29 cellular contexts compared by ENCODE assay signal in genomic region chr3:9550999-9551398, GRCh38. TPM values are rescaled to one million over a fixed set of nuclear protein-coding genes. Genes with fewer than 3 reads are reported as not detected.
"Had no signal": no experiment of that assay in that cellular context is flagged by ENCODE, and none has a peak within 500 bp of the region (broad histone marks: within the 10 kb centered on the region; RNA-seq: fewer than 3 reads in every experiment).

No MANE protein-coding gene starts in this region.

- H3K27ac ChIP-seq: Peyer's patch, RWPE1, SJSA1 had no signal

- ATAC-seq: activated CD8-positive, alpha-beta T cell treated with anti-CD3 and anti-CD28 coated beads, Interleukin-2, amount 10 ng/mL, durations not matched to agents 7 days and 5 days; SK-N-SH treated with all-trans-retinoic acid at 6 μM for 48 hours had no signal

- H3K4me3 ChIP-seq: MG63, Peyer's patch, SJSA1 had no signal

- H3K9me3 Mint-ChIP-seq: activated T-helper 1 cell treated with anti-CD3 and anti-CD28 coated beads, Interleukin-12 subunit alpha, Interleukin-12 subunit beta, Interleukin-2, Interleukin-4 antibody, amounts not matched to agents 30 ng/mL and 10 ng/mL and 1 ng/mL, durations not matched to agents 14 hours and 24 hours and 36 hours; T-helper 1 cell treated with Interleukin-12 subunit alpha and Interleukin-12 subunit beta and Interleukin-4 antibody, amounts not matched to agents 30 μg/mL and 1 μg/mL, for 36 hours had no signal

- H3K36me3 ChIP-seq: MG63, Peyer's patch, SJSA1 had no signal

- H3K27me3 ChIP-seq: MG63 had no signal

- H3K27ac Mint-ChIP-seq: activated CD8-positive, alpha-beta T cell treated with anti-CD3 and anti-CD28 coated beads, Interleukin-2, amount 10 ng/mL, durations not matched to agents 7 days and 5 days; activated naive CD4-positive, alpha-beta T cell treated with anti-CD3 and anti-CD28 coated beads, Interleukin-2, amount 50 U/mL, for 24 hours; T-helper 1 cell treated with Interleukin-12 subunit alpha and Interleukin-12 subunit beta and Interleukin-4 antibody, amounts not matched to agents 30 μg/mL and 1 μg/mL, for 36 hours had no signal

- FAIRE-seq: bronchial epithelial cell had no signal

- H3K4me3 Mint-ChIP-seq: activated CD8-positive, alpha-beta T cell treated with anti-CD3 and anti-CD28 coated beads, Interleukin-2, amount 10 ng/mL, durations not matched to agents 7 days and 5 days; activated naive CD4-positive, alpha-beta T cell treated with anti-CD3 and anti-CD28 coated beads, Interleukin-2, amount 50 U/mL, for 24 hours; activated T-helper 1 cell treated with anti-CD3 and anti-CD28 coated beads, Interleukin-12 subunit alpha, Interleukin-12 subunit beta, Interleukin-2, Interleukin-4 antibody, amounts not matched to agents 30 ng/mL and 10 ng/mL and 1 ng/mL, durations not matched to agents 14 hours and 24 hours and 36 hours; T-helper 1 cell treated with Interleukin-12 subunit alpha and Interleukin-12 subunit beta and Interleukin-4 antibody, amounts not matched to agents 30 μg/mL and 1 μg/mL, for 36 hours had no signal

- DNase-seq: activated CD4-positive, alpha-beta T cell treated with anti-CD3 and anti-CD28 coated beads for 48 hours; activated CD4-positive, alpha-beta T cell treated with anti-CD3 and anti-CD28 coated beads, Interleukin-2, amount 50 U/mL, for 4 hours; activated CD4-positive, CD25-positive, alpha-beta regulatory T cell treated with anti-CD3 and anti-CD28 coated beads, Interleukin-2, amount 50 U/mL, for 72 hours; activated CD8-positive, alpha-beta memory T cell treated with anti-CD3 and anti-CD28 coated beads, Interleukin-2, amount 50 U/mL, for 48 hours; activated CD8-positive, alpha-beta T cell treated with anti-CD3 and anti-CD28 coated beads, Interleukin-2, amount 10 ng/mL, durations not matched to agents 7 days and 5 days; activated effector memory CD4-positive, alpha-beta T cell treated with Interleukin-2 at 50 U/mL for 16 hours; activated naive CD4-positive, alpha-beta T cell; activated T-cell treated with anti-CD3 and anti-CD28 coated beads, Interleukin-2, amount 50 U/mL, for 1 hour; aorta; central memory CD4-positive, alpha-beta T cell; MG63; MV-4-11; NCI-H1092 treated with DMSO at 0.1 percent for 48 hours; NCI-H1417 treated with DMSO at 0.1 percent for 48 hours; NCI-H1694 treated with DMSO at 0.1 percent for 48 hours; NCI-H2029 treated with DMSO at 0.1 percent for 48 hours; NCI-H345; NCI-H510A; NCI-H526 treated with DMSO at 0.1 percent for 48 hours; NK-92 treated with Interleukin-12 subunit alpha and Interleukin-12 subunit beta, amount 100 ng/mL, for 24 hours; Peyer's patch; Right ventricle myocardium superior had no signal

- H3K4me1 ChIP-seq: SJSA1 had no signal

- H3K9me3 ChIP-seq: MG63, Peyer's patch, SJSA1 had no signal

RNA-seq across cellular contexts. Expression of gene LHFPL4, which starts 2.6 kb away (rescaled TPM):
- total RNA-seq: activated CD8-positive, alpha-beta T cell treated with anti-CD3 and anti-CD28 coated beads, Interleukin-2, amount 10 ng/mL, durations not matched to agents 7 days and 5 days; activated T-helper 1 cell treated with anti-CD3 and anti-CD28 coated beads, Interleukin-12 subunit alpha, Interleukin-12 subunit beta, Interleukin-2, Interleukin-4 antibody, amounts not matched to agents 30 ng/mL and 10 ng/mL and 1 ng/mL, durations not matched to agents 14 hours and 24 hours and 36 hours; aorta; bronchial epithelial cell; Right ventricle myocardium superior had no signal
